Comparison of ENCODE assay signal across 16 cellular contexts in the genomic region with DNA sequence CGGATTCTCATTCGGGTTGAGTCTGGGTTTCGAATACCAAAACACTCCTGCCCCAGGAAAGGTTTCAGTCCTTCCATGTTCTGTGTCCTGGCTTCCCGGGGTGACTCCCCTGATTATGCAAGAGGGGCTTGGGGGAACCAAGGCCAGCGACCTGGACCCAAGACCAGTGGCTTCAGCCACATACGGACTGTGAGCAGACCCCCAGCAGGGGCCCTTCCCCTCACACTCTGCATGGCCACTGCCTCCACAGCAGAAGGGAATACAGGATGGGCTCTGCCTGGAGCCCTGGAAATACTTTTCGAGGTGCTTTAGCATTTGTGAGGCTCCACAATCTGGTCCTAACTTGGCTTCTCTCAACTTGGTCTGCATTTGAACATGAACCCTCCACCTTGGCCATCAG. TPM values are rescaled to one million over a fixed set of nuclear protein-coding genes. Genes with fewer than 3 reads are reported as not detected.
DNase-seq lines count a peak whose midpoint lies in the region; ATAC-seq and TF ChIP-seq lines count a peak whose summit lies in the region.
"Had no signal": no experiment of that assay in that cellular context is flagged by ENCODE, and none has a peak within 500 bp of the region (broad histone marks: within the 10 kb centered on the region; RNA-seq: fewer than 3 reads in every experiment).

No MANE protein-coding gene starts in this region.

- H3K9me3 Mint-ChIP-seq in CD8-positive, alpha-beta memory T cell = no peaks in the 10 kb centered on the region
- H3K9me3 Mint-ChIP-seq in dendritic cell treated with granulocyte-macrophage colony-stimulating factor and Interleukin-4, amounts not matched to agents 40 ng/mL and 50 ng/mL, for 4 days = no peaks in the 10 kb centered on the region

- H3K27me3 Mint-ChIP-seq in CD8-positive, alpha-beta memory T cell = no peaks in the 10 kb centered on the region
- no peaks in the 10 kb centered on the region for H3K27me3 Mint-ChIP-seq in dendritic cell treated with granulocyte-macrophage colony-stimulating factor and Interleukin-4, amounts not matched to agents 40 ng/mL and 50 ng/mL, for 4 days

- TF ChIP-seq CTCF in sigmoid colon (IDR thresholded peaks at IDR 0.05) = no peak

- H3K27ac ChIP-seq in BLaER1 (peak overlapping the region; percentile 67), sigmoid colon (peak overlapping the region; percentile 69 to 99 (median 98))
- no peak overlapping the region for H3K27ac ChIP-seq in CD8-positive, alpha-beta memory T cell (ENCODE audit: low read depth, low read length)
- H3K27ac ChIP-seq: C4-2B had no signal

- WGBS in sigmoid colon, 2 donors = 93 to 94% methylated on average over 7 of the region's 7 CpGs

- peak overlapping the region; percentile 97 for H3K4me2 ChIP-seq in BLaER1

- H3K27ac Mint-ChIP-seq in CD8-positive, alpha-beta memory T cell = peak overlapping the region in 6 of 8 donors; percentile 3 to 93 (median 81)
- H3K27ac Mint-ChIP-seq in dendritic cell treated with granulocyte-macrophage colony-stimulating factor and Interleukin-4, amounts not matched to agents 40 ng/mL and 50 ng/mL, for 4 days = peak overlapping the region; percentile 84

- H3K27me3 ChIP-seq in BLaER1 (no peaks in the 10 kb centered on the region), sigmoid colon (no peaks in the 10 kb centered on the region)
- no peaks in the 10 kb centered on the region for H3K27me3 ChIP-seq in CD8-positive, alpha-beta memory T cell (ENCODE audit: insufficient read depth, low read length, poor library complexity, severe bottlenecking)

- H3K4me3 ChIP-seq in BLaER1 = no peak overlapping the region
- no peak overlapping the region for H3K4me3 ChIP-seq in CD8-positive, alpha-beta memory T cell (ENCODE audit: low read length)
- no peak overlapping the region for H3K4me3 ChIP-seq in sigmoid colon
- H3K4me3 ChIP-seq: GM12878 had no signal

- no peak for TF ChIP-seq POLR2A in sigmoid colon (IDR thresholded peaks at IDR 0.05)

- peaks cover 90% of the 10 kb centered on the region for H4K20me1 ChIP-seq in BLaER1

- intact Hi-C loops in dendritic cell treated with granulocyte-macrophage colony-stimulating factor and Interleukin-4, amounts not matched to agents 40 ng/mL and 50 ng/mL, for 4 days (cut with micrococcal nuclease) = loop anchor here (2.0 kb wide), 1 partner anchor 36 kb away; no protein-coding TSS in a partner anchor
- intact Hi-C loops in sigmoid colon (cut with DNase I) = no loop called here

- peaks cover 83% of the 10 kb centered on the region for H3K36me3 ChIP-seq in BLaER1
- peaks cover 21% of the 10 kb centered on the region for H3K36me3 ChIP-seq in CD8-positive, alpha-beta memory T cell (ENCODE audit: insufficient read depth, low read length)
- H3K36me3 ChIP-seq in sigmoid colon = peaks cover 10 to 32% (median 29%) of the 10 kb centered on the region in 4 donors

- H3K4me3 Mint-ChIP-seq in CD8-positive, alpha-beta memory T cell = peak overlapping the region in 1 of 7 donors; percentile 32
- no peak overlapping the region for H3K4me3 Mint-ChIP-seq in dendritic cell treated with granulocyte-macrophage colony-stimulating factor and Interleukin-4, amounts not matched to agents 40 ng/mL and 50 ng/mL, for 4 days

- H3K9ac ChIP-seq in BLaER1 = peak overlapping the region; percentile 55; the same call in 1 of the 2 replicates

- POLR2A ChIA-PET in CD8-positive, alpha-beta memory T cell (lab: Charles Lee) = interaction anchor here (1.3 kb wide), 1 partner anchor 18 kb away, joined by 3 read pairs; no protein-coding TSS in a partner anchor

- H3K4me1 ChIP-seq in BLaER1 (peaks cover 72% of the 10 kb centered on the region), sigmoid colon (peaks cover 0 to 78% (median 77%) of the 10 kb centered on the region in 4 donors)
- H3K4me1 ChIP-seq in CD8-positive, alpha-beta memory T cell (ENCODE audit: insufficient read depth, low read length) = peaks cover 65% of the 10 kb centered on the region

- peaks cover 0 to 61% (median 3%) of the 10 kb centered on the region in 3 donors for H3K36me3 Mint-ChIP-seq in CD8-positive, alpha-beta memory T cell
- peaks cover 43% of the 10 kb centered on the region for H3K36me3 Mint-ChIP-seq in dendritic cell treated with granulocyte-macrophage colony-stimulating factor and Interleukin-4, amounts not matched to agents 40 ng/mL and 50 ng/mL, for 4 days (ENCODE audit: low read depth)

- CTCF ChIA-PET in CD8-positive, alpha-beta memory T cell (lab: Charles Lee) = interaction anchor here (0.9 to 24.2 kb wide), 4 partner anchors 16 to 34 kb away, joined by 4 to 452 read pairs (median 4); no protein-coding TSS in a partner anchor

- ATAC-seq in HG03196 (IDR thresholded peaks at IDR 0.05; ENCODE audit: unreplicated experiment) = no peak
- ATAC-seq: GM12878 had no signal

- no peaks in the 10 kb centered on the region for H3K9me3 ChIP-seq in BLaER1
- H3K9me3 ChIP-seq in CD8-positive, alpha-beta memory T cell (ENCODE audit: low read length) = no peaks in the 10 kb centered on the region
- no peaks in the 10 kb centered on the region for H3K9me3 ChIP-seq in sigmoid colon

- peaks cover 47 to 66% (median 60%) of the 10 kb centered on the region in 3 donors for H3K4me1 Mint-ChIP-seq in CD8-positive, alpha-beta memory T cell
- H3K4me1 Mint-ChIP-seq in dendritic cell treated with granulocyte-macrophage colony-stimulating factor and Interleukin-4, amounts not matched to agents 40 ng/mL and 50 ng/mL, for 4 days (ENCODE audit: low read depth) = peaks cover 72% of the 10 kb centered on the region

- TF ChIP-seq EP300 in sigmoid colon (IDR thresholded peaks at IDR 0.05) = no peak

- no peak for DNase-seq in CD8-positive, alpha-beta memory T cell
- DNase-seq in sigmoid colon (no peak), NOMO-1 (lab: John Stamatoyannopoulos, UW; ENCODE audit: unreplicated experiment in 2 of 2) (no peak), DMS114 treated with DMSO at 0.1 percent for 48 hours (lab: John Stamatoyannopoulos, UW; ENCODE audit: unreplicated experiment) (no peak)
- no peak for DNase-seq in activated effector memory CD4-positive, alpha-beta T cell treated with anti-CD3 and anti-CD28 coated beads, Interleukin-2, amount 50 U/mL, for 16 hours
- DNase-seq: activated CD8-positive, alpha-beta memory T cell treated with anti-CD3 and anti-CD28 coated beads for 24 hours; dermis blood vessel endothelial cell; KG1; NCI-H1417 treated with DMSO at 0.1 percent for 48 hours; NCI-H526 treated with DMSO at 0.1 percent for 48 hours; T1000 had no signal

RNA-seq across cellular contexts. Expression of gene HDAC7, which starts 19.1 kb away (rescaled TPM):
- total RNA-seq in CD8-positive, alpha-beta memory T cell = 100 to 1,000 TPM; 206 to 207 TPM
- polyA plus RNA-seq in CD8-positive, alpha-beta memory T cell = 23.1 TPM
- total RNA-seq in sigmoid colon = 10 to 100 TPM; 45.3 to 79.2 (median 53.1) TPM
- polyA plus RNA-seq in sigmoid colon = 10 to 100 TPM in 2 of 3 donors, 1 to 10 TPM in 1; 6.5 to 44.8 (median 16.8) TPM

RNA-seq across cellular contexts. Expression of gene SLC48A1, which starts 27.5 kb away (rescaled TPM):
- total RNA-seq in CD8-positive, alpha-beta memory T cell = 10 to 100 TPM; 10.9 to 11.5 TPM
- 9.1 TPM for polyA plus RNA-seq in CD8-positive, alpha-beta memory T cell
- total RNA-seq in sigmoid colon = 10 to 100 TPM; 30.3 to 46.6 (median 32.2) TPM
- polyA plus RNA-seq in sigmoid colon = 10 to 100 TPM in 2 of 3 donors, 1 to 10 TPM in 1; 6.9 to 14.2 (median 12.0) TPM

RNA-seq across cellular contexts. Expression of gene RAPGEF3, which starts 41.9 kb away (rescaled TPM):
- total RNA-seq in CD8-positive, alpha-beta memory T cell = 1 to 10 TPM in 1 of 2 experiments, under 1 TPM in 1; 0.95 to 1.1 TPM
- polyA plus RNA-seq in CD8-positive, alpha-beta memory T cell = 0.15 TPM
- 10 to 100 TPM; 13.8 to 36.8 (median 14.6) TPM for total RNA-seq in sigmoid colon
- polyA plus RNA-seq in sigmoid colon = 10 to 100 TPM in 1 of 3 donors, 1 to 10 TPM in 2; 3.9 to 16.2 (median 4.2) TPM

Comparison
In these comparisons a context has a peak if more than half of its experiments do, and no peak if none do; other contexts are left out.
1. RNA of gene RAPGEF3, which starts 41.9 kb away (total RNA-seq): 13.8 to 36.8 TPM in sigmoid colon; 0.95 to 1.1 TPM in CD8-positive, alpha-beta memory T cell; every median in the first group is over 4 times any median in the second.